In the genomic region with DNA sequence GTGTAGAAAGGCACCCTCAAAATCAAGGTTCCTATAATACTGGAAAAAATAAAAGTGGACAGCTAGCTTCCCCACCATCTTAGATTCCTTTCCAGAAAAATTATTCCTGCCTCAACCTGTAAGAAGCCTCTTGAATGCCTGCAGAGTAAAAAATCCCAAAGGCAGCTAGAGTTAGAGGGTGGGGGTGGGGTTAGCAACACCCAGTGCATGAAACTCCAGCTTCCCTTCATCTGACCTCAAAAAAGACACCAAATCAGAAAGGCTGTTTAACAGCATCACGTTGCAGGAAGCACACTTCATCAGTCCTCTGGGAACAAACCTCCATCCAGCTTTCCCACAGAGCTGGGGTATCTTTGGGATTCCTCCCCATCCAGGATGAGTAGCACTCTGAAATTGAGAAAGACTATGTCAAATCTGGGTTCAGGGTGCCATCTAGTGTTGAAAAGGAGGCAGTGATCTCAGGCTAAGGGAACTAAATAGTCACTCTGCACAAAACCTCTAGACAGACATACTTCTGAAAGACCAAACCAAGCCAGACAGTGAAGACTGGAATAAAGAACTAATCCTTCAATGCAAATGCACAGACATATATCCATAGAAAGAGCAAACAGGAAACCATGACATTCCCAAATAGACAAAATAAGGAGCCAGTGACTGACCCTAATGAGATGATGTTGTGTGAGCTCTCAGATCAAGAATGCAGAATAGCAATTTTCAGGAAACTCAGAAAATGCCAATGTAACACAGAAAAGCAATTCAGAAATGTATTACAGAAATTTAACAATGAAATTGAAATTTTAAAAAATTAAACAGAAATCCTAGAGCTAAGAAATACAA, we compare ENCODE assay signal across 1 cellular context.
TF ChIP-seq lines count a peak whose summit lies in the region.

No MANE protein-coding gene starts in this region.

TF ChIP-seq in WTC11, 78 proteins besides CTCF, POLR2A, EP300 and RAD21 (continued from another document):
- TF ChIP-seq, protein P1, sequence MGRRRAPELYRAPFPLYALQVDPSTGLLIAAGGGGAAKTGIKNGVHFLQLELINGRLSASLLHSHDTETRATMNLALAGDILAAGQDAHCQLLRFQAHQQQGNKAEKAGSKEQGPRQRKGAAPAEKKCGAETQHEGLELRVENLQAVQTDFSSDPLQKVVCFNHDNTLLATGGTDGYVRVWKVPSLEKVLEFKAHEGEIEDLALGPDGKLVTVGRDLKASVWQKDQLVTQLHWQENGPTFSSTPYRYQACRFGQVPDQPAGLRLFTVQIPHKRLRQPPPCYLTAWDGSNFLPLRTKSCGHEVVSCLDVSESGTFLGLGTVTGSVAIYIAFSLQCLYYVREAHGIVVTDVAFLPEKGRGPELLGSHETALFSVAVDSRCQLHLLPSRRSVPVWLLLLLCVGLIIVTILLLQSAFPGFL (CRISPR knock-in tag; IDR thresholded peaks at IDR 0.05; ENCODE audit: borderline replicate concordance), result no peak
- no peak for TF ChIP-seq NFATC4 (CRISPR knock-in tag; IDR thresholded peaks at IDR 0.05)
- no peak for TF ChIP-seq RELA (CRISPR knock-in tag; IDR thresholded peaks at IDR 0.05; ENCODE audit: borderline replicate concordance)
